ENCODE assay signal across 5 cellular contexts in genomic region chr1:30766948-30767347, GRCh38. TPM values are rescaled to one million over a fixed set of nuclear protein-coding genes. Genes with fewer than 3 reads are reported as not detected.
"Had no signal": no experiment of that assay in that cellular context is flagged by ENCODE, and none has a peak within 500 bp of the region (broad histone marks: within the 10 kb centered on the region; RNA-seq: fewer than 3 reads in every experiment).

No MANE protein-coding gene starts in this region.

RNA-seq across cellular contexts. Expression of gene MATN1, which starts 43.6 kb away (rescaled TPM):
- total RNA-seq: activated CD8-positive, alpha-beta T cell treated with anti-CD3 and anti-CD28 coated beads, Interleukin-2, amount 10 ng/mL, durations not matched to agents 7 days and 5 days; breast epithelium; cardiac septum; T-helper 2 cell treated with Interferon-gamma antibody and Interleukin-4, amounts not matched to agents 100 ng/mL and 5 ng/mL, for 36 hours had no signal
- polyA plus RNA-seq: aorta had no signal
